In genomic region chr1:156726549-156727226, GRCh38 we compare ENCODE assay signal across 8 cellular contexts. TPM values are rescaled to one million over a fixed set of nuclear protein-coding genes. Genes with fewer than 3 reads are reported as not detected.
DNase-seq lines count a peak whose midpoint lies in the region; ATAC-seq, FAIRE-seq and TF ChIP-seq lines count a peak whose summit lies in the region.

No MANE protein-coding gene starts in this region.

- FAIRE-seq in H54 (lab: Jason Lieb, UNC) = no peak

- no peaks in the 10 kb centered on the region for H3K27me3 Mint-ChIP-seq in CD8-positive, alpha-beta T cell (ENCODE audit: low read depth)
- no peaks in the 10 kb centered on the region for H3K27me3 Mint-ChIP-seq in activated T-cell treated with anti-CD3 and anti-CD28 coated beads, Interleukin-2, amount 50 U/mL, for 4 hours (ENCODE audit: low read depth)

- H3K4me2 ChIP-seq in skeletal muscle satellite cell (ENCODE audit: low read length) = peak overlapping the region; percentile 80

- peaks cover 28% of the 10 kb centered on the region for H3K36me3 ChIP-seq in CD8-positive, alpha-beta T cell (ENCODE audit: insufficient read depth, low read length)
- peaks cover 4 to 55% of the 10 kb centered on the region in 2 experiments; a peak in 2 of 3 replicates for H3K36me3 ChIP-seq in HEK293 (ENCODE audit: control insufficient read depth in 2 of 2, insufficient read depth in 1 of 2, low read length in 2 of 2)
- peaks cover 30% of the 10 kb centered on the region for H3K36me3 ChIP-seq in skeletal muscle satellite cell (ENCODE audit: insufficient read depth, low read length)

- no peaks in the 10 kb centered on the region for H3K9me3 Mint-ChIP-seq in CD8-positive, alpha-beta T cell
- H3K9me3 Mint-ChIP-seq in activated T-cell treated with anti-CD3 and anti-CD28 coated beads, Interleukin-2, amount 50 U/mL, for 4 hours = no peaks in the 10 kb centered on the region

- POLR2A ChIA-PET in CD8-positive, alpha-beta T cell (lab: Charles Lee) = interaction anchor here (0.5 to 4.9 kb wide), 7 partner anchors 14 to 72 kb away, joined by 3 to 44 read pairs (median 10); partner anchors contain the start of genes CRABP2, HDGF and MRPL24
- POLR2A ChIA-PET in HEK293 (lab: Yijun Ruan, JAX) = interaction anchor here (1.1 to 4.8 kb wide), 10 partner anchors 15 to 168 kb away, joined by 3 to 84 read pairs (median 11); partner anchors contain the start of genes HDGF, MRPL24, NTRK1 and PRCC

- peak overlapping the region; percentile 94 for H3K9ac ChIP-seq in skeletal muscle satellite cell (ENCODE audit: low read depth, low read length)

- H3K4me3 Mint-ChIP-seq in CD8-positive, alpha-beta T cell = no peak overlapping the region
- H3K4me3 Mint-ChIP-seq in activated T-cell treated with anti-CD3 and anti-CD28 coated beads, Interleukin-2, amount 50 U/mL, for 4 hours = no peak overlapping the region

- H3K4me3 ChIP-seq in CD8-positive, alpha-beta T cell (ENCODE audit: low read depth, low read length) = peak overlapping the region; percentile 80
- peak overlapping the region; percentile 10 for H3K4me3 ChIP-seq in HEK293 (ENCODE audit: low read depth, low read length)
- H3K4me3 ChIP-seq in skeletal muscle satellite cell (ENCODE audit: low read length) = peak overlapping the region; percentile 93

- CTCF ChIA-PET in CD8-positive, alpha-beta T cell (lab: Charles Lee) = interaction anchor here (0.7 to 34.6 kb wide), 50 partner anchors 9 to 386 kb away, joined by 3 to 997 read pairs (median 8); partner anchors contain the start of genes CRABP2, HDGF, MRPL24 and NES
- CTCF ChIA-PET in HEK293 (lab: Yijun Ruan, JAX) = interaction anchor here (0.6 to 10.1 kb wide), 63 partner anchors 9 to 429 kb away, joined by 3 to 526 read pairs (median 6); partner anchors contain the start of genes CRABP2, HAPLN2, HDGF and INSRR

- DNase-seq in CD8-positive, alpha-beta T cell = peak in 4 of 7 experiments; percentile 18 to 58 (median 50)
- DNase-seq in NOMO-1 treated with dmso at 0.1 percent for 144 hours (lab: John Stamatoyannopoulos, UW; ENCODE audit: unreplicated experiment) (peak; percentile 60), glomerular visceral epithelial cell (ENCODE audit: extremely low spot score) (peak; percentile 74), H54 (ENCODE audit: insufficient read length, low spot score) (no peak)
- DNase-seq in activated T-cell treated with anti-CD3 and anti-CD28 coated beads, Interleukin-2, amount 50 U/mL, for 4 hours = peak; percentile 37

- TF ChIP-seq POLR2A in H54 (IDR thresholded peaks at IDR 0.05; ENCODE audit: low read depth, low read length) = no peak

- no peak for ATAC-seq in CD8-positive, alpha-beta T cell
- no peak for ATAC-seq in activated T-cell treated with anti-CD3 and anti-CD28 coated beads, Interleukin-2, amount 50 U/mL, for 4 hours
- ATAC-seq in HG03342 (IDR thresholded peaks at IDR 0.05; ENCODE audit: unreplicated experiment) = no peak

- H3K27me3 ChIP-seq in CD8-positive, alpha-beta T cell (ENCODE audit: insufficient read depth, low read length) = no peaks in the 10 kb centered on the region
- no peaks in the 10 kb centered on the region for H3K27me3 ChIP-seq in skeletal muscle satellite cell (ENCODE audit: control insufficient read depth, insufficient read depth, low read length)

- H3K4me1 Mint-ChIP-seq in CD8-positive, alpha-beta T cell (ENCODE audit: low read depth) = peaks cover 31% of the 10 kb centered on the region
- H3K4me1 Mint-ChIP-seq in activated T-cell treated with anti-CD3 and anti-CD28 coated beads, Interleukin-2, amount 50 U/mL, for 4 hours (ENCODE audit: low read depth) = peaks cover 24% of the 10 kb centered on the region

- no peaks in the 10 kb centered on the region for H3K9me3 ChIP-seq in CD8-positive, alpha-beta T cell (ENCODE audit: low read length)
- no peaks in the 10 kb centered on the region for H3K9me3 ChIP-seq in HEK293 (ENCODE audit: control insufficient read depth, insufficient read depth, low read depth, low read length)
- no peaks in the 10 kb centered on the region for H3K9me3 ChIP-seq in skeletal muscle satellite cell (replicated peaks; ENCODE audit: low read length)

- H3K27ac Mint-ChIP-seq in CD8-positive, alpha-beta T cell = no peak overlapping the region

- intact Hi-C loops in CD8-positive, alpha-beta T cell (cut with DNase I, micrococcal nuclease) = loop anchor here (1.0 to 5.0 kb wide), 5 partner anchors 20 to 411 kb away; partner anchors contain the start of genes NTRK1 (in 2 of the 2) and ETV3 (in 1 of the 2)

- TF ChIP-seq CTCF in CD8-positive, alpha-beta T cell (IDR thresholded peaks at IDR 0.05) = peak; percentile 39
- peak; percentile 89 for TF ChIP-seq CTCF in HEK293 (tag by site-specific recombination; IDR thresholded peaks at IDR 0.05)

- H3K4me1 ChIP-seq in CD8-positive, alpha-beta T cell (ENCODE audit: insufficient read depth, low read length) = peaks cover 45% of the 10 kb centered on the region
- peaks cover 7% of the 10 kb centered on the region for H3K4me1 ChIP-seq in HEK293 (ENCODE audit: control insufficient read depth, insufficient read depth, low read length)
- H3K4me1 ChIP-seq in skeletal muscle satellite cell (ENCODE audit: control insufficient read depth, insufficient read depth, low read length) = peaks cover 33% of the 10 kb centered on the region

- H3K36me3 Mint-ChIP-seq in CD8-positive, alpha-beta T cell = peaks cover 42% of the 10 kb centered on the region
- peaks cover 19% of the 10 kb centered on the region for H3K36me3 Mint-ChIP-seq in activated T-cell treated with anti-CD3 and anti-CD28 coated beads, Interleukin-2, amount 50 U/mL, for 4 hours (ENCODE audit: insufficient read depth)

- no peak overlapping the region for H3K27ac ChIP-seq in CD8-positive, alpha-beta T cell (ENCODE audit: low read depth, low read length)
- H3K27ac ChIP-seq in HEK293 (ENCODE audit: extremely low read depth, low read depth, low read length) = no peak overlapping the region

TF ChIP-seq in HEK293, 187 proteins besides CTCF, POLR2A, EP300 and RAD21 (continues in another document):
- no peak for TF ChIP-seq KLF10 (tag by site-specific recombination; IDR thresholded peaks at IDR 0.05)
- no peak for TF ChIP-seq ZNF670 (tag by site-specific recombination; IDR thresholded peaks at IDR 0.05; ENCODE audit: low read depth)
- TF ChIP-seq ZBTB26 (tag by site-specific recombination; optimal IDR thresholded peaks at IDR 0.05) = no peak
- no peak for TF ChIP-seq ZNF18 (tag by site-specific recombination; IDR thresholded peaks at IDR 0.05)
- no peak for TF ChIP-seq ZBTB6 (tag by site-specific recombination; IDR thresholded peaks at IDR 0.05)
- TF ChIP-seq ZNF19 (tag by site-specific recombination; IDR thresholded peaks at IDR 0.05; ENCODE audit: low read depth) = no peak
- TF ChIP-seq ZNF514 (tag by site-specific recombination; IDR thresholded peaks at IDR 0.05) = no peak
- TF ChIP-seq ZNF350 (tag by site-specific recombination; IDR thresholded peaks at IDR 0.05) = no peak
- TF ChIP-seq ZNF23 (tag by site-specific recombination; IDR thresholded peaks at IDR 0.05; ENCODE audit: borderline replicate concordance) = no peak

RNA-seq across cellular contexts. Expression of gene METTL25B, which starts 1.6 kb away (rescaled TPM):
- 10 to 100 TPM in 1 of 2 experiments, 1 to 10 TPM in 1; 9.8 to 11.4 TPM for total RNA-seq in CD8-positive, alpha-beta T cell
- 10 to 100 TPM; 16.6 to 18.9 (median 18.5) TPM for total RNA-seq in activated T-cell treated with anti-CD3 and anti-CD28 coated beads, Interleukin-2, amount 50 U/mL, for 4 hours
- total RNA-seq in skeletal muscle satellite cell (2012; rRNA removed) = 5.7 and 7.1 TPM in 2 replicates

RNA-seq across cellular contexts. Expression of gene ISG20L2, which starts 1.9 kb away (rescaled TPM):
- total RNA-seq in CD8-positive, alpha-beta T cell = 10 to 100 TPM; 54.5 to 63.5 TPM
- total RNA-seq in activated T-cell treated with anti-CD3 and anti-CD28 coated beads, Interleukin-2, amount 50 U/mL, for 4 hours = 10 to 100 TPM; 62.4 to 65.9 (median 63.8) TPM
- 22.1 and 27.4 TPM in 2 replicates for total RNA-seq in skeletal muscle satellite cell (2012; rRNA removed)

RNA-seq across cellular contexts. Expression of gene MRPL24, which starts 14.2 kb away (rescaled TPM):
- 10 to 100 TPM in 1 of 2 experiments, 1 to 10 TPM in 1; 9.1 to 12.5 TPM for total RNA-seq in CD8-positive, alpha-beta T cell
- 100 to 1,000 TPM; 132 to 138 (median 132) TPM for total RNA-seq in activated T-cell treated with anti-CD3 and anti-CD28 coated beads, Interleukin-2, amount 50 U/mL, for 4 hours
- 59.2 and 63.1 TPM in 2 replicates for total RNA-seq in skeletal muscle satellite cell (2012; rRNA removed)

RNA-seq across cellular contexts. Expression of gene CRABP2, which starts 21.3 kb away (rescaled TPM):
- 1 to 10 TPM; 4.6 to 5.4 TPM for total RNA-seq in CD8-positive, alpha-beta T cell
- total RNA-seq in activated T-cell treated with anti-CD3 and anti-CD28 coated beads, Interleukin-2, amount 50 U/mL, for 4 hours = 1 to 10 TPM; 1.8 to 2.5 (median 2.4) TPM
- 12.4 and 20.3 TPM in 2 replicates for total RNA-seq in skeletal muscle satellite cell (2012; rRNA removed)

RNA-seq across cellular contexts. Expression of gene HDGF, which starts 24.8 kb away (rescaled TPM):
- total RNA-seq in CD8-positive, alpha-beta T cell = 10 to 100 TPM; 63.1 to 70.6 TPM
- 100 to 1,000 TPM; 221 to 249 (median 230) TPM for total RNA-seq in activated T-cell treated with anti-CD3 and anti-CD28 coated beads, Interleukin-2, amount 50 U/mL, for 4 hours
- total RNA-seq in skeletal muscle satellite cell (2012; rRNA removed) = 153 and 218 TPM in 2 replicates

Comparison
In these comparisons a context has a peak if more than half of its experiments do, and no peak if none do; other contexts are left out.
1. H3K4me3 ChIP-seq: peak in every context shown above with its lines; median percentile 93 in skeletal muscle satellite cell; 80 in CD8-positive, alpha-beta T cell; 10 in HEK293.
2. RNA of gene MRPL24, which starts 14.2 kb away (total RNA-seq): 132 to 138 TPM in activated T-cell treated with anti-CD3 and anti-CD28 coated beads, Interleukin-2, amount 50 U/mL, for 4 hours; 9.1 to 12.5 TPM in CD8-positive, alpha-beta T cell; every median in the first group is over 4 times any median in the second.